In the genomic region with DNA sequence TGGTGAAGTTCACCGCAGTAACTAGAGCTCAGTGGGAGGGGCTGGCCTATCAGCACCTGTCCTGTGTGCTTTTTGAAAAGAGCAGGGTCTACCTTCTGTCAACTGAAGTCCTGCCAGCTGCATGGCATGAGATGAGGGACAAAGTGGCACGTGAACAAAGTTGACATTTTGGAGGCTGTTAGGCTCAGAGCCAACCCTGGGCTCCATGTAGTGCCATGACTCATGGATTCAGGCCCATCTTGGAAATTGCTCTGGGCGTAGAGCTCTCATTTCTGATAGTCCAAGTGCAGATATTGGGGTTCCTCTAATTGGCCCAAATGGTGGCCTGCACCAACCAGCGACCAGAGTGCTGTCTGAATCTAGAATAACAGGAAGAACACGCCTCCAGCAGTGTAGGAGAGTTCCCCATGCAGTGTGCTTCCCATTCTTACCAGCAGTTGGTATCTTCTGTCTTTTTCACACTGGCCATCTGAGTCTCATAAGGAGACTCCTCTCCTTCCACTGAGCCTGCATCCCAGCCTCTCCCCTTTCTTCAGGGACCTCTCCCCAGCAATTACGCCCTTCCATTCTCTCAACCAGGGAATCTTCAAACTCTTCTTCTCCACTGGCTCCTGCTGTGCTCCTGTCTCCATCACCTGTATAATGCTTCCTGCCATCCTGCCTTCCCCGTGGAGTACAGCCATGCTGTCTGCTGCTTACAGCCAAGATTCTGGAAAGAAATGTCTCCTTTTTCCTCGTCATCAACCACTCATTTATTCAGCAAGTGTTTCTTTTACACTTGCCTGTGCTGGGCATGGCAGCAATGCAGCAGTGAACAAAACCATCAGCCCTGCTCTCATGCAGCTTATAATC, we compare ENCODE assay signal across 8 cellular contexts. TPM values are rescaled to one million over a fixed set of nuclear protein-coding genes. Genes with fewer than 3 reads are reported as not detected.
DNase-seq lines count a peak whose midpoint lies in the region; ATAC-seq and TF ChIP-seq lines count a peak whose summit lies in the region.

No MANE protein-coding gene starts in this region.

- H3K4me1 ChIP-seq in mesendoderm (ENCODE audit: control insufficient read depth, low read depth, low read length), result peaks cover 9% of the 10 kb centered on the region

- no peak overlapping the region for H2AK5ac ChIP-seq in mesendoderm (ENCODE audit: low read length)

- no peak overlapping the region for H3K4ac ChIP-seq in mesendoderm (ENCODE audit: low read depth, low read length)

- DNase-seq in DMS 273 (lab: John Stamatoyannopoulos, UW; ENCODE audit: unreplicated experiment), result peak; percentile 70
- DNase-seq in M059J (ENCODE audit: low read depth), result peak; percentile 56
- DNase-seq in activated T-helper 1 cell treated with anti-CD3 and anti-CD28 coated beads, Interleukin-12 subunit alpha, Interleukin-12 subunit beta, Interleukin-2, Interleukin-4 antibody, amounts not matched to agents 30 ng/mL and 10 ng/mL and 1 ng/mL, durations not matched to agents 14 hours and 24 hours and 36 hours (ENCODE audit: low spot score), result no peak
- DNase-seq in mesendoderm, result peak; percentile 55
- DNase-seq in mesothelial cell of epicardium (ENCODE audit: low spot score in 2 of 2, unreplicated experiment in 2 of 2), result no peak
- no peak for DNase-seq in activated CD4-positive, alpha-beta T cell treated with anti-CD3 and anti-CD28 coated beads for 48 hours

- H3K23ac ChIP-seq in mesendoderm (ENCODE audit: low read length), result no peak overlapping the region

- peaks cover 97% of the 10 kb centered on the region for H3K4me1 Mint-ChIP-seq in activated T-helper 1 cell treated with anti-CD3 and anti-CD28 coated beads, Interleukin-12 subunit alpha, Interleukin-12 subunit beta, Interleukin-2, Interleukin-4 antibody, amounts not matched to agents 30 ng/mL and 10 ng/mL and 1 ng/mL, durations not matched to agents 14 hours and 24 hours and 36 hours (ENCODE audit: low read depth)
- peaks cover 20% of the 10 kb centered on the region for H3K4me1 Mint-ChIP-seq in mesothelial cell of epicardium

- ATAC-seq in HG02973 (IDR thresholded peaks at IDR 0.05; ENCODE audit: unreplicated experiment), result no peak
- no peak for ATAC-seq in HG03095 (IDR thresholded peaks at IDR 0.05; ENCODE audit: unreplicated experiment)

- no peak for TF ChIP-seq CTCF in mesothelial cell of epicardium (IDR thresholded peaks at IDR 0.05; ENCODE audit: unreplicated experiment)

- peak overlapping the region; percentile 54 for H3K4me3 Mint-ChIP-seq in activated T-helper 1 cell treated with anti-CD3 and anti-CD28 coated beads, Interleukin-12 subunit alpha, Interleukin-12 subunit beta, Interleukin-2, Interleukin-4 antibody, amounts not matched to agents 30 ng/mL and 10 ng/mL and 1 ng/mL, durations not matched to agents 14 hours and 24 hours and 36 hours
- H3K4me3 Mint-ChIP-seq in mesothelial cell of epicardium, result no peak overlapping the region

- H2BK120ac ChIP-seq in mesendoderm (ENCODE audit: low read depth, low read length), result no peak overlapping the region

- no peak overlapping the region for H3K9ac ChIP-seq in mesendoderm (ENCODE audit: low read length)

- no peak overlapping the region for H2BK5ac ChIP-seq in mesendoderm (ENCODE audit: low read length)

- intact Hi-C loops in activated T-helper 1 cell treated with anti-CD3 and anti-CD28 coated beads, Interleukin-12 subunit alpha, Interleukin-12 subunit beta, Interleukin-2, Interleukin-4 antibody, amounts not matched to agents 30 ng/mL and 10 ng/mL and 1 ng/mL, durations not matched to agents 14 hours and 24 hours and 36 hours (cut with micrococcal nuclease), result loop anchor here (10.0 kb wide), 1 partner anchor 165 kb away; the partner anchor contains the start of gene SLC22A4

- peak overlapping the region; percentile 85 for H3K27ac Mint-ChIP-seq in activated T-helper 1 cell treated with anti-CD3 and anti-CD28 coated beads, Interleukin-12 subunit alpha, Interleukin-12 subunit beta, Interleukin-2, Interleukin-4 antibody, amounts not matched to agents 30 ng/mL and 10 ng/mL and 1 ng/mL, durations not matched to agents 14 hours and 24 hours and 36 hours
- no peak overlapping the region for H3K27ac Mint-ChIP-seq in mesothelial cell of epicardium

- H2BK15ac ChIP-seq in mesendoderm (replicated peaks; ENCODE audit: low read depth), result no peak overlapping the region

- H4K5ac ChIP-seq in mesendoderm (ENCODE audit: low read length), result no peak overlapping the region

- H3K36me3 Mint-ChIP-seq in activated T-helper 1 cell treated with anti-CD3 and anti-CD28 coated beads, Interleukin-12 subunit alpha, Interleukin-12 subunit beta, Interleukin-2, Interleukin-4 antibody, amounts not matched to agents 30 ng/mL and 10 ng/mL and 1 ng/mL, durations not matched to agents 14 hours and 24 hours and 36 hours (ENCODE audit: low read depth), result peaks cover 25% of the 10 kb centered on the region
- peaks cover 8% of the 10 kb centered on the region for H3K36me3 Mint-ChIP-seq in mesothelial cell of epicardium

- H3K27me3 ChIP-seq in mesendoderm (ENCODE audit: insufficient read depth, low read length, poor library complexity), result no peaks in the 10 kb centered on the region

- H4K8ac ChIP-seq in mesendoderm (ENCODE audit: low read depth, low read length), result no peak overlapping the region

- no peaks in the 10 kb centered on the region for H3K27me3 Mint-ChIP-seq in activated T-helper 1 cell treated with anti-CD3 and anti-CD28 coated beads, Interleukin-12 subunit alpha, Interleukin-12 subunit beta, Interleukin-2, Interleukin-4 antibody, amounts not matched to agents 30 ng/mL and 10 ng/mL and 1 ng/mL, durations not matched to agents 14 hours and 24 hours and 36 hours (ENCODE audit: insufficient read depth)
- no peaks in the 10 kb centered on the region for H3K27me3 Mint-ChIP-seq in mesothelial cell of epicardium (ENCODE audit: low read depth)

- H3K79me1 ChIP-seq in mesendoderm (ENCODE audit: low read length), result no peaks in the 10 kb centered on the region

- H3K4me2 ChIP-seq in mesendoderm (ENCODE audit: low read length), result no peak overlapping the region

- H3K79me2 ChIP-seq in mesendoderm (ENCODE audit: control insufficient read depth, insufficient read depth, low read length), result no peaks in the 10 kb centered on the region

- H3K9me3 Mint-ChIP-seq in activated T-helper 1 cell treated with anti-CD3 and anti-CD28 coated beads, Interleukin-12 subunit alpha, Interleukin-12 subunit beta, Interleukin-2, Interleukin-4 antibody, amounts not matched to agents 30 ng/mL and 10 ng/mL and 1 ng/mL, durations not matched to agents 14 hours and 24 hours and 36 hours, result no peaks in the 10 kb centered on the region
- H3K9me3 Mint-ChIP-seq in mesothelial cell of epicardium, result no peaks in the 10 kb centered on the region

- no peak overlapping the region for H3K18ac ChIP-seq in mesendoderm (ENCODE audit: low read length)

- no CpG with 5 or more reads among the region's 8 CpGs for WGBS in mesendoderm (ENCODE audit: extremely low coverage, insufficient coverage, low lambda C conversion rate)

- no peak overlapping the region for H3K4me3 ChIP-seq in mesendoderm (ENCODE audit: low read length)

- no peak overlapping the region for H3K27ac ChIP-seq in mesendoderm (ENCODE audit: low read depth, low read length)

- H3K56ac ChIP-seq in mesendoderm (ENCODE audit: low read length), result no peak overlapping the region

- no peaks in the 10 kb centered on the region for H3K36me3 ChIP-seq in mesendoderm (ENCODE audit: control insufficient read depth, insufficient read depth, low read length)

RNA-seq across cellular contexts. Expression of gene IRF1, which starts 30.4 kb away (rescaled TPM):
- total RNA-seq in M059J (2014; rRNA removed; shearing (Covaris generic)), result 31.7 and 36.1 TPM in 2 replicates
- total RNA-seq in activated T-helper 1 cell treated with anti-CD3 and anti-CD28 coated beads, Interleukin-12 subunit alpha, Interleukin-12 subunit beta, Interleukin-2, Interleukin-4 antibody, amounts not matched to agents 30 ng/mL and 10 ng/mL and 1 ng/mL, durations not matched to agents 14 hours and 24 hours and 36 hours, result 190 and 198 TPM in 2 replicates
- polyA plus RNA-seq in mesendoderm (2013, experiment 1 of 2), result 4.5 TPM
- 4.1 TPM for polyA plus RNA-seq in mesendoderm (2013, experiment 2 of 2)
- total RNA-seq in mesothelial cell of epicardium, result 33.1 to 35.6 TPM (median 33.3 TPM) in 3 replicates

Comparison
In these comparisons a context has a peak if more than half of its experiments do, and no peak if none do; other contexts are left out.
1. DNase-seq: peak in DMS 273 (single experiment), M059J (single experiment) and mesendoderm (single experiment); none in activated T-helper 1 cell treated with anti-CD3 and anti-CD28 coated beads, Interleukin-12 subunit alpha, Interleukin-12 subunit beta, Interleukin-2, Interleukin-4 antibody, amounts not matched to agents 30 ng/mL and 10 ng/mL and 1 ng/mL, durations not matched to agents 14 hours and 24 hours and 36 hours (single experiment), mesothelial cell of epicardium (0 of 2) and activated CD4-positive, alpha-beta T cell treated with anti-CD3 and anti-CD28 coated beads for 48 hours (single experiment).